In the genomic region with DNA sequence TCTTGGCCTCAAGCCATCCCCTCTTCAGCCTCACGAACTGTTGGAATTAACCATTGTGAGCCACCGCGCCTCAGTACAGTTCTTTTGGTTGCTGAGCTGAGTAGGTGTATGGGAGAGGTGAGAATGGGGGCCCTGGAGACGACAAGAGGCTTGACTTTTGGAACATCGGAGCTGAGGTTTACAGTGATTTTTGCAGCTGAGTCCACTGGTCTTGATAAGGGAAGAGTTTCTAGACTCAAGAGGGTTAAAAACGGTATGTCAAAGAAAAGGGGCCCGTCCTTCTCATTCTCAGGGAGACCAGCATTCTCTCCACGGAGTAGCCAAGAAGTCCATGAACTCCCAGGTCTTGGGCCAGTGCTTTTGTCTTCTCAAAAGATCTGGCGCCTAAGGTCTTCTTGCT, we compare ENCODE assay signal across 1 cellular context.
TF ChIP-seq lines count a peak whose summit lies in the region.

No MANE protein-coding gene starts in this region.

TF ChIP-seq in HCT116, 20 proteins besides CTCF, POLR2A, EP300 and RAD21:
- TF ChIP-seq, protein P1, sequence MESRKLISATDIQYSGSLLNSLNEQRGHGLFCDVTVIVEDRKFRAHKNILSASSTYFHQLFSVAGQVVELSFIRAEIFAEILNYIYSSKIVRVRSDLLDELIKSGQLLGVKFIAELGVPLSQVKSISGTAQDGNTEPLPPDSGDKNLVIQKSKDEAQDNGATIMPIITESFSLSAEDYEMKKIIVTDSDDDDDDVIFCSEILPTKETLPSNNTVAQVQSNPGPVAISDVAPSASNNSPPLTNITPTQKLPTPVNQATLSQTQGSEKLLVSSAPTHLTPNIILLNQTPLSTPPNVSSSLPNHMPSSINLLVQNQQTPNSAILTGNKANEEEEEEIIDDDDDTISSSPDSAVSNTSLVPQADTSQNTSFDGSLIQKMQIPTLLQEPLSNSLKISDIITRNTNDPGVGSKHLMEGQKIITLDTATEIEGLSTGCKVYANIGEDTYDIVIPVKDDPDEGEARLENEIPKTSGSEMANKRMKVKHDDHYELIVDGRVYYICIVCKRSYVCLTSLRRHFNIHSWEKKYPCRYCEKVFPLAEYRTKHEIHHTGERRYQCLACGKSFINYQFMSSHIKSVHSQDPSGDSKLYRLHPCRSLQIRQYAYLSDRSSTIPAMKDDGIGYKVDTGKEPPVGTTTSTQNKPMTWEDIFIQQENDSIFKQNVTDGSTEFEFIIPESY (IDR thresholded peaks at IDR 0.05; ENCODE audit: extremely low read depth, insufficient replicate concordance, low read length), result no peak
- no peak for TF ChIP-seq JUND (IDR thresholded peaks at IDR 0.05)
- TF ChIP-seq POLR2AphosphoS5 (IDR thresholded peaks at IDR 0.05; ENCODE audit: low read depth, low read length), result no peak
- TF ChIP-seq SRF (IDR thresholded peaks at IDR 0.05; ENCODE audit: low read depth), result no peak
- TF ChIP-seq ELF1 (IDR thresholded peaks at IDR 0.05; ENCODE audit: borderline replicate concordance, low read depth), result no peak
- TF ChIP-seq TCF7L2 (IDR thresholded peaks at IDR 0.05; ENCODE audit: borderline replicate concordance, extremely low read depth, insufficient read depth, insufficient read length), result no peak
- TF ChIP-seq SIN3A (IDR thresholded peaks at IDR 0.05; ENCODE audit: low read depth), result no peak
- no peak for TF ChIP-seq ZNF274 (IDR thresholded peaks at IDR 0.05; ENCODE audit: low read depth, low read length)
- TF ChIP-seq YY1 (IDR thresholded peaks at IDR 0.05; ENCODE audit: extremely low read depth, insufficient replicate concordance, low read depth, low read length), result no peak
- TF ChIP-seq CBX3 (IDR thresholded peaks at IDR 0.05; ENCODE audit: low read depth), result no peak
- no peak for TF ChIP-seq MAX (IDR thresholded peaks at IDR 0.05)
- no peak for TF ChIP-seq FOSL1 (IDR thresholded peaks at IDR 0.05; ENCODE audit: low read depth)
